10 cellular contexts compared by ENCODE assay signal in the genomic region with DNA sequence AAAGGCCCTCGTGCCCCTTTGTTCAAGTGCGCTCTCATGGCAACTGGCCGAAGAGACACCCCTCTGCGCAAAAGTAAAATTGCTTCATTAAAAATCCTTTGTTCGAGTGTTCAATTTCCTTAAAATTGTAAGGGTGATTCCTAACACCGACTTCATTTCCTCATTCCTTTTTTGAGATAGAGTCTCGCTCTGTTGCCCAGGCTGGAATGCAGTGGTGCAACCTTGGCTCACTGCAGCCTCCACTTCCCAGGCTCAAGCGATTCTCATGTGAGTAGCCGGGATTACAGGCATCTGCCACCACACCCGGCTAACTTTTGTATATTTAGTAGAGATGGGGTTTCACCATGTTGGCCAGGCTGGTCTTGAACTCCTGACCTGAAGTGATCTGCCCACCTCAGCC. TPM values are rescaled to one million over a fixed set of nuclear protein-coding genes. Genes with fewer than 3 reads are reported as not detected.
DNase-seq lines count a peak whose midpoint lies in the region; FAIRE-seq and TF ChIP-seq lines count a peak whose summit lies in the region.
"Not testable (repeated sequence)": the region's sequence is repeated elsewhere in the genome, so short reads cannot be mapped to it uniquely, and the experiment has no call there.
"Had no signal": no experiment of that assay in that cellular context is flagged by ENCODE, and none has a peak within 500 bp of the region (broad histone marks: within the 10 kb centered on the region; RNA-seq: fewer than 3 reads in every experiment).

No MANE protein-coding gene starts in this region.

- not testable (repeated sequence) for H3K9ac ChIP-seq in colonic mucosa (ENCODE audit: low read depth in 2 of 2, low read length in 2 of 2); kidney (ENCODE audit: low read length in 2 of 2); mesendoderm (ENCODE audit: low read length)

- not testable (repeated sequence) for H3K9me3 ChIP-seq in colonic mucosa; kidney (ENCODE audit: control insufficient read depth in 1 of 2, low read length in 2 of 2); thyroid gland

- not testable (repeated sequence) for H2AK5ac ChIP-seq in mesendoderm (ENCODE audit: low read length)

- WGBS in mesendoderm (ENCODE audit: extremely low coverage, insufficient coverage, low lambda C conversion rate): no CpG with 5 or more reads among the region's 10 CpGs
- WGBS in thyroid gland, 2 donors: 57 to 62% methylated on average over 10 of the region's 10 CpGs

- not testable (repeated sequence) for H3K36me3 Mint-ChIP-seq in nephron (ENCODE audit: low read depth)

- H3K27me3 Mint-ChIP-seq in nephron (ENCODE audit: low read depth): peaks cover 27% of the 10 kb centered on the region

- DNase-seq in ACHN (peak; percentile 29), fibroblast of villous mesenchyme (ENCODE audit: low read depth) (peak; percentile 21), kidney (peak; percentile 79), thyroid gland (peak; percentile 62 to 77)
- not testable (repeated sequence) for DNase-seq in colonic mucosa, mesendoderm

- H2BK120ac ChIP-seq in mesendoderm (ENCODE audit: low read depth, low read length): peak overlapping the region; percentile 88

- in situ Hi-C loops in ACHN (cut with HindIII; ENCODE audit: low pct_ligation_motif_present, low pct_unique_long_range_greater_than_20kb, low sequenced_read_pairs): not testable (repeated sequence)

- H4K8ac ChIP-seq in mesendoderm (ENCODE audit: low read depth, low read length): not testable (repeated sequence)

- H3K4me3 Mint-ChIP-seq in nephron: not testable (repeated sequence)

- not testable (repeated sequence) for H2BK15ac ChIP-seq in mesendoderm (replicated peaks; ENCODE audit: low read depth)

- H3K27me3 ChIP-seq in colonic mucosa; mesendoderm (ENCODE audit: insufficient read depth, low read length, poor library complexity); thyroid gland: not testable (repeated sequence)

- H3K4me1 ChIP-seq in colonic mucosa; kidney (ENCODE audit: control insufficient read depth in 1 of 2, insufficient read depth in 1 of 2, low read depth in 1 of 2, low read length in 2 of 2); mesendoderm (ENCODE audit: control insufficient read depth, low read depth, low read length): not testable (repeated sequence)
- peaks cover 3 to 13% of the 10 kb centered on the region in 2 donors for H3K4me1 ChIP-seq in thyroid gland

- H3K79me2 ChIP-seq in mesendoderm (ENCODE audit: control insufficient read depth, insufficient read depth, low read length): not testable (repeated sequence)

- FAIRE-seq in kidney (lab: Jason Lieb, UNC): not testable (repeated sequence)

- H3K4me3 ChIP-seq in colonic mucosa; fibroblast of villous mesenchyme (ENCODE audit: low read depth, low read length); kidney (ENCODE audit: low read length in 2 of 2); mesendoderm (ENCODE audit: low read length); thyroid gland (replicated peaks in 1 of 3): not testable (repeated sequence)

- H3K9me3 Mint-ChIP-seq in nephron: not testable (repeated sequence)

- peak overlapping the region; percentile 65 to 78 (median 67) for H3K27ac Mint-ChIP-seq in nephron

- H3K36me3 ChIP-seq in colonic mucosa; kidney (ENCODE audit: control insufficient read depth in 1 of 2, insufficient read depth in 2 of 2, low read length in 2 of 2); mesendoderm (ENCODE audit: control insufficient read depth, insufficient read depth, low read length); thyroid gland: not testable (repeated sequence)

- not testable (repeated sequence) for H3K23ac ChIP-seq in mesendoderm (ENCODE audit: low read length)

- H3K4me1 Mint-ChIP-seq in nephron: not testable (repeated sequence)

- peak overlapping the region; percentile 86 for H3K27ac ChIP-seq in colonic mucosa
- H3K27ac ChIP-seq in kidney (ENCODE audit: low read depth in 2 of 2, low read length in 2 of 2); mesendoderm (ENCODE audit: low read depth, low read length); thyroid gland: not testable (repeated sequence)

- H3K79me1 ChIP-seq in mesendoderm (ENCODE audit: low read length): not testable (repeated sequence)

- not testable (repeated sequence) for TF ChIP-seq CTCF in colonic mucosa (IDR thresholded peaks at IDR 0.05); fibroblast of villous mesenchyme (IDR thresholded peaks at IDR 0.05; ENCODE audit: insufficient read depth, low read depth, low read length); kidney (IDR thresholded peaks at IDR 0.05; ENCODE audit: borderline replicate concordance, extremely low read depth, insufficient read depth); nephron (IDR thresholded peaks at IDR 0.05; ENCODE audit: unreplicated experiment in 3 of 3); thyroid gland (IDR thresholded peaks at IDR 0.05)

- H3K18ac ChIP-seq in mesendoderm (ENCODE audit: low read length): peak overlapping the region; percentile 75

- intact Hi-C loops in colonic mucosa (cut with DNase I); kidney (cut with DNase I); thyroid gland (cut with DNase I): not testable (repeated sequence)

- H2BK5ac ChIP-seq in mesendoderm (ENCODE audit: low read length): not testable (repeated sequence)

- TF ChIP-seq POLR2A in thyroid gland (IDR thresholded peaks at IDR 0.05): not testable (repeated sequence)

- not testable (repeated sequence) for H3K4ac ChIP-seq in mesendoderm (ENCODE audit: low read depth, low read length)

- not testable (repeated sequence) for H4K5ac ChIP-seq in mesendoderm (ENCODE audit: low read length)

- H3K56ac ChIP-seq in mesendoderm (ENCODE audit: low read length): not testable (repeated sequence)

- TF ChIP-seq EP300 in Ishikawa (IDR thresholded peaks at IDR 0.05; ENCODE audit: borderline replicate concordance): not testable (repeated sequence)

- TF ChIP-seq RAD21 in Ishikawa (IDR thresholded peaks at IDR 0.05; ENCODE audit: low read depth): not testable (repeated sequence)

- not testable (repeated sequence) for H3K4me2 ChIP-seq in mesendoderm (ENCODE audit: low read length)

TF ChIP-seq in Ishikawa, 13 proteins besides CTCF, POLR2A, EP300 and RAD21:
- TF ChIP-seq, protein P1, sequence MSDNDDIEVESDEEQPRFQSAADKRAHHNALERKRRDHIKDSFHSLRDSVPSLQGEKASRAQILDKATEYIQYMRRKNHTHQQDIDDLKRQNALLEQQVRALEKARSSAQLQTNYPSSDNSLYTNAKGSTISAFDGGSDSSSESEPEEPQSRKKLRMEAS (IDR thresholded peaks at IDR 0.05): peak; percentile 38; the same call in 1 of the 2 replicates
- peak; percentile 42; the same call in 1 of the 2 replicates for TF ChIP-seq CEBPB (IDR thresholded peaks at IDR 0.05)
- TF ChIP-seq TEAD4 (IDR thresholded peaks at IDR 0.05): peak; percentile 84

RNA-seq across cellular contexts. Expression of a gene that starts 1.5 kb away (rescaled TPM):
- total RNA-seq in colonic mucosa (1 to 10 TPM; 3.2 to 6.5 TPM), fibroblast of villous mesenchyme (under 0.01 TPM in 1 of 2 replicates, not detected in the other), kidney (8.9 TPM), thyroid gland (10 to 100 TPM in 2 of 4 donors, 1 to 10 TPM in 2; 5.6 to 15.3 (median 10.7) TPM)
- 0.86 TPM for polyA plus RNA-seq in kidney (ENCODE audit: insufficient read depth, low read depth, low replicate concordance)
- polyA plus RNA-seq in mesendoderm (2013, experiment 1 of 2): 0.27 TPM
- polyA plus RNA-seq in mesendoderm (2013, experiment 2 of 2): 0.27 TPM
- total RNA-seq: A673 had no signal
- polyA plus RNA-seq: CD8-positive, alpha-beta memory T cell had no signal

RNA-seq across cellular contexts. Expression of a gene that starts 6.4 kb away (rescaled TPM):
- 100 to 1,000 TPM; 224 to 360 TPM for total RNA-seq in colonic mucosa
- total RNA-seq in fibroblast of villous mesenchyme: 130 and 184 TPM in 2 replicates
- total RNA-seq in kidney: 207 TPM
- polyA plus RNA-seq in kidney (ENCODE audit: insufficient read depth, low read depth, low replicate concordance): 283 TPM
- polyA plus RNA-seq in mesendoderm (2013, experiment 1 of 2): 244 TPM
- polyA plus RNA-seq in mesendoderm (2013, experiment 2 of 2): 237 TPM
- 100 to 1,000 TPM; 171 to 217 (median 211) TPM for total RNA-seq in thyroid gland

RNA-seq across cellular contexts. Expression of a gene that starts 37.7 kb away (rescaled TPM):
- 1 to 10 TPM in 1 of 2 donors, under 1 TPM in 1; 0.93 to 5.3 TPM for total RNA-seq in colonic mucosa
- 0.43 and 0.64 TPM in 2 replicates for total RNA-seq in fibroblast of villous mesenchyme
- 5.3 TPM for total RNA-seq in kidney
- 7.0 TPM for polyA plus RNA-seq in kidney (ENCODE audit: insufficient read depth, low read depth, low replicate concordance)
- polyA plus RNA-seq in mesendoderm (2013, experiment 1 of 2): 0.20 TPM
- 0.20 TPM for polyA plus RNA-seq in mesendoderm (2013, experiment 2 of 2)
- total RNA-seq in thyroid gland: 1 to 10 TPM; 4.0 to 7.7 (median 6.0) TPM
- total RNA-seq: A673 had no signal
